In the genomic region with DNA sequence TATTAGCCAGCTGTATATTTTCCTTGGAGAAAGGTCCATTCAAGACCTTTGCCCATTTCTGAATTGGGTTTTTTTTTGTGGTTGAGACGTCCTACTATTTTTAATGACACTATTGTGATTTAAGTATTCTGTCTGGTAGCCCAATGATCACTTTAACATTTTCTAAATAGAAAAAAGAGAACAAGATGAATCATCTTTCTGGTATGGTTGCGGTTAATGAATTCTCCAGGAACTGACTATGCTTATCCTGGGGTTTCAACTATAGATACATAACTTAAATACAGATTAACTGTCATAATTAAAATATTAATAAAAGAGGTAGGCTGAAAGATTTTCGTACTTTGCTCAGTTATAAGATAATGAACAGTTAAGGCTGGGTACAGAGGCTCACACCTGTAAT, we compare ENCODE assay signal across 20 cellular contexts. TPM values are rescaled to one million over a fixed set of nuclear protein-coding genes. Genes with fewer than 3 reads are reported as not detected.
DNase-seq lines count a peak whose midpoint lies in the region; ATAC-seq and TF ChIP-seq lines count a peak whose summit lies in the region.
"Had no signal": no experiment of that assay in that cellular context is flagged by ENCODE, and none has a peak within 500 bp of the region (broad histone marks: within the 10 kb centered on the region; RNA-seq: fewer than 3 reads in every experiment).

No MANE protein-coding gene starts in this region.

- H2BK5ac ChIP-seq in IMR-90 (ENCODE audit: low read depth, low read length, poor library complexity, severe bottlenecking), result no peak overlapping the region

- CTCF ChIA-PET in IMR-90 (lab: Yijun Ruan, JAX), result interaction anchor here (0.6 kb wide), 1 partner anchor 335 kb away, joined by 4 read pairs; no protein-coding TSS in a partner anchor

- no peak overlapping the region for H2BK20ac ChIP-seq in IMR-90 (ENCODE audit: low read depth, low read length)

- no peak overlapping the region for H4K8ac ChIP-seq in IMR-90 (ENCODE audit: low read depth in 2 of 2, low read length in 2 of 2)

- H3K36me3 ChIP-seq in IMR-90 (ENCODE audit: control insufficient read depth, insufficient read depth, low read length), result peaks cover 29% of the 10 kb centered on the region

- H3K9me3 ChIP-seq in IMR-90 (ENCODE audit: control insufficient read depth, insufficient read depth, low read length), result no peaks in the 10 kb centered on the region
- H3K9me3 ChIP-seq: BLaER1 treated with 17β-estradiol and CSF1 and Interleukin-3, amounts not matched to agents 10 nM and 100 nM had no signal

- no peak overlapping the region for H2BK15ac ChIP-seq in IMR-90 (ENCODE audit: low read depth, low read length)

- in situ Hi-C loops in ACHN (cut with HindIII; ENCODE audit: low pct_ligation_motif_present, low pct_unique_long_range_greater_than_20kb, low sequenced_read_pairs), result no loop called here
- in situ Hi-C loops in IMR-90 (cut with MboI; ENCODE audit: low sequenced_read_pairs), result no loop called here

- intact Hi-C loops in IMR-90 (cut with micrococcal nuclease), result no loop called here

- H3K9ac ChIP-seq in IMR-90 (ENCODE audit: low read depth, low read length), result no peak overlapping the region
- H3K9ac ChIP-seq: BLaER1 treated with 17β-estradiol and CSF1 and Interleukin-3, amounts not matched to agents 10 nM and 100 nM had no signal

- TF ChIP-seq CTCF in IMR-90 (conservative IDR thresholded peaks at IDR 0.05; ENCODE audit: low read depth, low read length), result no peak

- H3K27ac ChIP-seq in IMR-90 (ENCODE audit: insufficient read depth, low read length), result no peak overlapping the region
- H3K27ac ChIP-seq: BLaER1 treated with 17β-estradiol and CSF1 and Interleukin-3, amounts not matched to agents 10 nM and 100 nM; SK-N-MC had no signal

- TF ChIP-seq POLR2A in IMR-90 (IDR thresholded peaks at IDR 0.05; ENCODE audit: low read depth, low read length), result no peak

- no peak overlapping the region for H3K4me3 ChIP-seq in IMR-90 (ENCODE audit: insufficient read depth, low read depth, low read length)
- H3K4me3 ChIP-seq: BLaER1 treated with 17β-estradiol and CSF1 and Interleukin-3, amounts not matched to agents 10 nM and 100 nM; SK-N-MC had no signal

- no peak overlapping the region for H2BK120ac ChIP-seq in IMR-90 (ENCODE audit: low read depth, low read length)

- TF ChIP-seq RAD21 in IMR-90 (IDR thresholded peaks at IDR 0.05; ENCODE audit: low read length), result no peak

- H3K23ac ChIP-seq in IMR-90 (ENCODE audit: low read depth, low read length), result no peak overlapping the region

- H2AK5ac ChIP-seq in IMR-90 (ENCODE audit: low read depth, low read length), result no peak overlapping the region

- H3K56ac ChIP-seq in IMR-90 (ENCODE audit: extremely low read depth, insufficient read depth, low read length), result no peak overlapping the region

- no peaks in the 10 kb centered on the region; the same call in 1 of the 2 replicates for H3K4me1 ChIP-seq in IMR-90 (ENCODE audit: control insufficient read depth, insufficient read depth, low read length)
- H3K4me1 ChIP-seq: BLaER1 treated with 17β-estradiol and CSF1 and Interleukin-3, amounts not matched to agents 10 nM and 100 nM had no signal

- no peak overlapping the region for H3K4me2 ChIP-seq in IMR-90 (ENCODE audit: low read depth, low read length)
- H3K4me2 ChIP-seq: BLaER1 treated with 17β-estradiol and CSF1 and Interleukin-3, amounts not matched to agents 10 nM and 100 nM had no signal

- WGBS in IMR-90 (ENCODE audit: extremely low coverage in 2 of 2, insufficient read length in 1 of 2), 2 experiments, result no CpG with 5 or more reads among the region's 3 CpGs

- H3K18ac ChIP-seq in IMR-90 (ENCODE audit: low read depth, low read length), result no peak overlapping the region

- H4K91ac ChIP-seq in IMR-90 (ENCODE audit: insufficient read depth, low read depth, low read length), result no peak overlapping the region

- H4K5ac ChIP-seq in IMR-90 (ENCODE audit: low read depth, low read length), result no peak overlapping the region; the same call in 1 of the 2 replicates

- H3K9me1 ChIP-seq in IMR-90 (ENCODE audit: insufficient read depth, low read length), result 0 out of 2 replicates have a peak, but pooled peaks cover 4% of the 10 kb centered on the region

- no peaks in the 10 kb centered on the region for H3K27me3 ChIP-seq in IMR-90 (ENCODE audit: control insufficient read depth, insufficient read depth, low read length)
- H3K27me3 ChIP-seq: BLaER1 treated with 17β-estradiol and CSF1 and Interleukin-3, amounts not matched to agents 10 nM and 100 nM had no signal

- no peak overlapping the region for H3K4ac ChIP-seq in IMR-90 (ENCODE audit: low read depth, low read length)

- no peak overlapping the region for H3K14ac ChIP-seq in IMR-90 (replicated peaks; ENCODE audit: low read depth, low read length)

- dilution Hi-C loops in IMR-90 (cut with HindIII; ENCODE audit: low sequenced_read_pairs, unreplicated experiment), result no loop called here

- peaks cover 11 to 15% of the 10 kb centered on the region in 2 experiments; a peak in 2 of 4 replicates for H3K79me1 ChIP-seq in IMR-90 (ENCODE audit: low read depth in 1 of 2, low read length in 2 of 2)

- ATAC-seq in IMR-90 (ENCODE audit: low read depth), result peak; percentile 46; the same call in 1 of the 2 replicates
- no peak for ATAC-seq in GM19328 (IDR thresholded peaks at IDR 0.05; ENCODE audit: unreplicated experiment)
- ATAC-seq: Panc1, Right ventricle myocardium inferior had no signal

- no peak overlapping the region for H2AK9ac ChIP-seq in IMR-90 (replicated peaks; ENCODE audit: low read depth, low read length, poor library complexity)

- BruUV-seq in IMR-90 (replicated peaks; lab: Mats Ljungman, UMichigan), result no TSS peak

- no peak overlapping the region for H2AFZ ChIP-seq in IMR-90 (replicated peaks; ENCODE audit: low read length, poor library complexity)

- no peaks in the 10 kb centered on the region for H4K20me1 ChIP-seq in IMR-90 (ENCODE audit: insufficient read depth, low read length)

- DNase-seq in ACHN (peak; percentile 22), IMR-90 (peak; percentile 56), amniotic epithelial cell (ENCODE audit: low read depth) (peak; percentile 49), hepatic stellate cell (ENCODE audit: low spot score) (peak; percentile 12), mucosa of gallbladder (ENCODE audit: low spot score) (no peak), GM19238 (ENCODE audit: insufficient read length, low spot score) (no peak), OCI-M1 (lab: John Stamatoyannopoulos, UW) (no peak)
- DNase-seq: 8988T; CD8-positive, alpha-beta memory T cell; H7; NCI-H1436; NCI-H2029; NCI-H2171; NCI-H446 treated with DMSO at 0.1 percent for 48 hours; NCI-H774 had no signal

- POLR2A ChIA-PET in IMR-90 (lab: Charles Lee; ENCODE audit: unreplicated experiment), result no interaction called here

TF ChIP-seq in IMR-90, 13 proteins besides CTCF, POLR2A, EP300 and RAD21:
- TF ChIP-seq MXI1 (IDR thresholded peaks at IDR 0.05; ENCODE audit: borderline replicate concordance, low read depth, low read length) (no peak), MAZ (IDR thresholded peaks at IDR 0.05; ENCODE audit: borderline replicate concordance, low read depth, low read length) (no peak), USF2 (IDR thresholded peaks at IDR 0.05; ENCODE audit: low read depth, low read length) (no peak), MAFK (IDR thresholded peaks at IDR 0.05; ENCODE audit: low read depth, low read length) (no peak), SMC3 (IDR thresholded peaks at IDR 0.05; ENCODE audit: low read depth, low read length) (no peak), FOS (IDR thresholded peaks at IDR 0.05; ENCODE audit: low read depth, low read length) (no peak), CHD1 (IDR thresholded peaks at IDR 0.05; ENCODE audit: low read depth, low read length) (no peak), BHLHE40 (IDR thresholded peaks at IDR 0.05; ENCODE audit: low read depth, low read length) (no peak), RCOR1 (IDR thresholded peaks at IDR 0.05; ENCODE audit: insufficient replicate concordance, low read length) (no peak), CEBPB (IDR thresholded peaks at IDR 0.05; ENCODE audit: low read depth, low read length) (no peak), RFX5 (IDR thresholded peaks at IDR 0.05; ENCODE audit: low read depth, low read length) (no peak), NFE2L2 (IDR thresholded peaks at IDR 0.05; ENCODE audit: low read depth, low read length) (no peak)
- TF ChIP-seq, protein P1, sequence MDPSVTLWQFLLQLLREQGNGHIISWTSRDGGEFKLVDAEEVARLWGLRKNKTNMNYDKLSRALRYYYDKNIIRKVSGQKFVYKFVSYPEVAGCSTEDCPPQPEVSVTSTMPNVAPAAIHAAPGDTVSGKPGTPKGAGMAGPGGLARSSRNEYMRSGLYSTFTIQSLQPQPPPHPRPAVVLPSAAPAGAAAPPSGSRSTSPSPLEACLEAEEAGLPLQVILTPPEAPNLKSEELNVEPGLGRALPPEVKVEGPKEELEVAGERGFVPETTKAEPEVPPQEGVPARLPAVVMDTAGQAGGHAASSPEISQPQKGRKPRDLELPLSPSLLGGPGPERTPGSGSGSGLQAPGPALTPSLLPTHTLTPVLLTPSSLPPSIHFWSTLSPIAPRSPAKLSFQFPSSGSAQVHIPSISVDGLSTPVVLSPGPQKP (IDR thresholded peaks at IDR 0.05; ENCODE audit: borderline replicate concordance, low read depth, low read length), result no peak

RNA-seq across cellular contexts. Expression of gene PBRM1, which starts 51.9 kb away (rescaled TPM):
- 72.6 and 74.2 TPM in 2 replicates for total RNA-seq in IMR-90 (2012; rRNA removed)
- polyA plus RNA-seq in IMR-90 (2012; rRNA removed), result 16.5 and 16.6 TPM in 2 replicates
- 9.1 and 9.9 TPM in 2 replicates for polyA plus RNA-seq in IMR-90 (2012; cell fraction: cytosol; rRNA removed)
- polyA plus RNA-seq in IMR-90 (2012; cell fraction: nucleus; rRNA removed; ENCODE audit: low replicate concordance), result 11.0 and 21.9 TPM in 2 replicates
- 54.3 TPM for total RNA-seq in mucosa of gallbladder

RNA-seq across cellular contexts. Expression of gene GNL3, which starts 52.0 kb away (rescaled TPM):
- total RNA-seq in IMR-90 (2012; rRNA removed) (66.0 and 117 TPM in 2 replicates), mucosa of gallbladder (29.4 TPM)
- 69.7 and 90.4 TPM in 2 replicates for polyA plus RNA-seq in IMR-90 (2012; rRNA removed)
- 11.4 and 26.6 TPM in 2 replicates for polyA plus RNA-seq in IMR-90 (2012; cell fraction: cytosol; rRNA removed)
- polyA plus RNA-seq in IMR-90 (2012; cell fraction: nucleus; rRNA removed; ENCODE audit: low replicate concordance), result 32.7 and 234 TPM in 2 replicates

Comparison
In these comparisons a context has a peak if more than half of its experiments do, and no peak if none do; other contexts are left out.
1. DNase-seq: peak in ACHN (single experiment), IMR-90 (single experiment), amniotic epithelial cell (single experiment) and hepatic stellate cell (single experiment); none in mucosa of gallbladder (single experiment), GM19238 (single experiment) and OCI-M1 (single experiment).